ENCODE assay signal across 17 cellular contexts in the genomic region with DNA sequence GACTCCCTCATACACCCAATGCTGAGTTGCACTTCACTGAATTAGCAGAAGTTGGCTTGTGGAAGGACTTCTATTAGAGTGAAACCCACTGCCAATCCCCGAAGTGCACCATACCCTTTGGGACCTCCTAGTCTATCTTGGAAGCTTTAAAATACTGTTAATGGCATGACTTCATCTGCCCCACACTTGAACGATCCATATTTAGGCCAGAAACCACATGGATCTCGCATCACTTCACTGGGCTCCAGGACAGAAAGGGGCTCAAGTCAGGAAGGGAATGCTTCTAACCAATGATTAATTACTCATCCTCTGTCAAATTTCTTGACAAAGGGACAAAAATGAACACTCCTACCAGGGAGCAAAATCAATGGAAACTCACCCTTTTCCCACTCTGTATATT.
DNase-seq lines count a peak whose midpoint lies in the region; ATAC-seq, FAIRE-seq and TF ChIP-seq lines count a peak whose summit lies in the region.
"Had no signal": no experiment of that assay in that cellular context is flagged by ENCODE, and none has a peak within 500 bp of the region (broad histone marks: within the 10 kb centered on the region; RNA-seq: fewer than 3 reads in every experiment).

No MANE protein-coding gene starts in this region.

- H3K36me3 Mint-ChIP-seq in endodermal cell (ENCODE audit: low read depth): peaks cover 16% of the 10 kb centered on the region
- H3K36me3 Mint-ChIP-seq: CD8-positive, alpha-beta memory T cell had no signal

- H3K79me2 ChIP-seq in HepG2 (ENCODE audit: insufficient read depth, low read length): peaks cover 3% of the 10 kb centered on the region
- H3K79me2 ChIP-seq: parathyroid adenoma had no signal

- no peak for FAIRE-seq in HepG2 (lab: Jason Lieb, UNC)
- FAIRE-seq: HTR-8/SVneo had no signal

- TF ChIP-seq RAD21 in liver (IDR thresholded peaks at IDR 0.05) (no peak), HepG2 (CRISPR knock-in tag; IDR thresholded peaks at IDR 0.05) (no peak)

- in situ Hi-C loops in HepG2 (cut with HindIII; ENCODE audit: extremely low pct_ligation_motif_present, low pct_unique_long_range_greater_than_20kb): no loop called here

- DNase-seq in HepG2 (ENCODE audit: low spot score) (no peak), endodermal cell (peak; percentile 27), retinal pigment epithelial cell (ENCODE audit: low read depth) (no peak), head of caudate nucleus (no peak), BE2C (no peak), NAMALWA (ENCODE audit: low spot score) (no peak)
- DNase-seq: activated CD8-positive, alpha-beta memory T cell treated with anti-CD3 and anti-CD28 coated beads for 24 hours; caudate nucleus; CD8-positive, alpha-beta memory T cell; effector memory CD4-positive, alpha-beta T cell; NCI-H1436 treated with DMSO at 0.1 percent for 48 hours; T-helper 1 cell had no signal

- no peak for TF ChIP-seq POLR2A in HepG2 (IDR thresholded peaks at IDR 0.05; ENCODE audit: insufficient read depth in 1 of 2, low read depth in 2 of 2, low read length in 2 of 2)

- H3K9ac ChIP-seq in liver (ENCODE audit: low read depth in 1 of 2, low read length in 2 of 2) (no peak overlapping the region), HepG2 (ENCODE audit: insufficient read depth, low read depth, low read length) (no peak overlapping the region), endodermal cell (ENCODE audit: extremely low read depth, low read length, poor library complexity, severe bottlenecking) (no peak overlapping the region)
- H3K9ac ChIP-seq: parathyroid adenoma had no signal

- TF ChIP-seq EP300 in HepG2 (IDR thresholded peaks at IDR 0.05; ENCODE audit: low read depth in 2 of 2, low read length in 2 of 2) (no peak), HepG2 (CRISPR knock-in tag; IDR thresholded peaks at IDR 0.05; ENCODE audit: borderline replicate concordance) (no peak)

- intact Hi-C loops in HepG2 (cut with micrococcal nuclease; ENCODE audit: unreplicated experiment): no loop called here
- intact Hi-C loops in head of caudate nucleus (cut with DNase I): no loop called here

- H3K4me1 Mint-ChIP-seq in endodermal cell: peaks cover 73% of the 10 kb centered on the region

- no peaks in the 10 kb centered on the region for H3K27me3 Mint-ChIP-seq in endodermal cell (ENCODE audit: insufficient read depth)
- H3K27me3 Mint-ChIP-seq: CD8-positive, alpha-beta memory T cell had no signal

- H3K27me3 ChIP-seq in liver (ENCODE audit: control insufficient read depth in 4 of 4, insufficient read depth in 4 of 4, low read length in 3 of 4) (no peaks in the 10 kb centered on the region), HepG2 (ENCODE audit: control insufficient read depth in 1 of 2, insufficient read depth in 2 of 2, low read length in 2 of 2) (no peaks in the 10 kb centered on the region), endodermal cell (ENCODE audit: control insufficient read depth, insufficient read depth, low read length, poor library complexity, severe bottlenecking) (no peaks in the 10 kb centered on the region), BE2C (no peaks in the 10 kb centered on the region)

- CTCF ChIA-PET in HepG2 (lab: Yijun Ruan, JAX; ENCODE audit: low intra/inter-chr PET ratio, low total read pairs): no interaction called here

- H3K27ac Mint-ChIP-seq in endodermal cell: no peak overlapping the region
- H3K27ac Mint-ChIP-seq: activated T-helper 1 cell treated with anti-CD3 and anti-CD28 coated beads, Interleukin-12 subunit alpha, Interleukin-12 subunit beta, Interleukin-2, Interleukin-4 antibody, amounts not matched to agents 30 ng/mL and 10 ng/mL and 1 ng/mL, durations not matched to agents 14 hours and 24 hours and 36 hours; CD8-positive, alpha-beta memory T cell had no signal

- no peak for ATAC-seq in HepG2
- ATAC-seq in GM21737 (IDR thresholded peaks at IDR 0.05; ENCODE audit: unreplicated experiment): no peak

- WGBS in liver: 87% methylated on average over 3 of the region's 3 CpGs
- 94% methylated on average over 3 of the region's 3 CpGs for WGBS in HepG2 (ENCODE audit: low lambda C conversion rate)
- 92 to 100% methylated on average over 3 of the region's 3 CpGs for whole genome bisulfite sequencing in endodermal cell (ENCODE audit: insufficient coverage in 1 of 2, insufficient read length in 1 of 2), 2 experiments

- no peak overlapping the region for H3K4me2 ChIP-seq in HepG2 (ENCODE audit: low read depth, low read length)

- H3K9me3 Mint-ChIP-seq in endodermal cell: no peaks in the 10 kb centered on the region
- H3K9me3 Mint-ChIP-seq: activated T-helper 1 cell treated with anti-CD3 and anti-CD28 coated beads, Interleukin-12 subunit alpha, Interleukin-12 subunit beta, Interleukin-2, Interleukin-4 antibody, amounts not matched to agents 30 ng/mL and 10 ng/mL and 1 ng/mL, durations not matched to agents 14 hours and 24 hours and 36 hours; CD8-positive, alpha-beta memory T cell had no signal

- no peaks in the 10 kb centered on the region for H4K20me1 ChIP-seq in HepG2 (ENCODE audit: insufficient read depth, low read length)

- no peaks in the 10 kb centered on the region for H3K9me3 ChIP-seq in liver (ENCODE audit: control insufficient read depth in 4 of 4, low read length in 3 of 4)
- no peaks in the 10 kb centered on the region for H3K9me3 ChIP-seq in HepG2 (ENCODE audit: low read length)
- H3K9me3 ChIP-seq in endodermal cell (ENCODE audit: control insufficient read depth, low read length): no peaks in the 10 kb centered on the region
- H3K9me3 ChIP-seq in BE2C: no peaks in the 10 kb centered on the region

- H3K4me3 ChIP-seq in liver (ENCODE audit: low read depth in 1 of 3, low read length in 3 of 3) (peak overlapping the region in 1 of 3 donors; percentile 62), HepG2 (replicated peaks in 1 of 3; ENCODE audit: insufficient read depth in 1 of 3, low read depth in 2 of 3, low read length in 3 of 3) (no peak overlapping the region), endodermal cell (ENCODE audit: low read length) (no peak overlapping the region), retinal pigment epithelial cell (ENCODE audit: low read length) (peak overlapping the region; percentile 47), BE2C (ENCODE audit: low read depth, low read length) (no peak overlapping the region)

- H3K4me1 ChIP-seq in liver (ENCODE audit: control insufficient read depth in 4 of 4, insufficient read depth in 4 of 4, low read length in 3 of 4) (peaks cover 15 to 78% (median 52%) of the 10 kb centered on the region in 4 donors), HepG2 (ENCODE audit: insufficient read depth, low read length) (peaks cover 74% of the 10 kb centered on the region), endodermal cell (ENCODE audit: control insufficient read depth, insufficient read depth, low read length) (peaks cover 47% of the 10 kb centered on the region), BE2C (peaks cover 71% of the 10 kb centered on the region)

- no TSS peak for BruUV-seq in HepG2 (replicated peaks; lab: Mats Ljungman, UMichigan)

- no peak overlapping the region for H2AFZ ChIP-seq in HepG2 (ENCODE audit: low read length)
- H2AFZ ChIP-seq: parathyroid adenoma had no signal

- POLR2A ChIA-PET in HepG2 (lab: Yijun Ruan, JAX): interaction anchor here (1.4 to 9.3 kb wide), 2 partner anchors 12 to 19 kb away, joined by 3 to 214 read pairs; no protein-coding TSS in a partner anchor

- H3K27ac ChIP-seq in liver (ENCODE audit: low read depth in 1 of 2, low read length in 2 of 2): peak overlapping the region; percentile 27 to 89
- H3K27ac ChIP-seq in HepG2 (ENCODE audit: extremely low read length, insufficient read depth, low read length): no peak overlapping the region
- no peak overlapping the region for H3K27ac ChIP-seq in endodermal cell (ENCODE audit: low read depth, low read length)
- H3K27ac ChIP-seq: parathyroid adenoma had no signal

- peaks cover 0 to 1% (median 0%) of the 10 kb centered on the region in 4 donors for H3K36me3 ChIP-seq in liver (ENCODE audit: control insufficient read depth in 4 of 4, insufficient read depth in 3 of 4, low read depth in 1 of 4, low read length in 3 of 4)
- no peaks in the 10 kb centered on the region; a peak in 1 of 5 replicates for H3K36me3 ChIP-seq in HepG2 (replicated peaks in 1 of 2; ENCODE audit: control insufficient read depth in 1 of 2, insufficient read depth in 2 of 2, low read length in 2 of 2)
- H3K36me3 ChIP-seq in endodermal cell (ENCODE audit: control insufficient read depth, insufficient read depth, low read length): peaks cover 57% of the 10 kb centered on the region
- H3K36me3 ChIP-seq in BE2C: peaks cover 3% of the 10 kb centered on the region; the same call in 1 of the 2 replicates

- no peak for TF ChIP-seq CTCF in liver (IDR thresholded peaks at IDR 0.05; ENCODE audit: low read depth, low read length, missing input control)
- TF ChIP-seq CTCF in HepG2 (CRISPR knock-in tag; IDR thresholded peaks at IDR 0.05): no peak
- TF ChIP-seq CTCF in endodermal cell (conservative IDR thresholded peaks at IDR 0.05): no peak
- TF ChIP-seq CTCF in retinal pigment epithelial cell (conservative IDR thresholded peaks at IDR 0.05; ENCODE audit: low read depth, low read length): no peak
- TF ChIP-seq CTCF in BE2C (IDR thresholded peaks at IDR 0.05; ENCODE audit: low read depth, low read length): no peak

- no peak overlapping the region for H3K4me3 Mint-ChIP-seq in endodermal cell
- H3K4me3 Mint-ChIP-seq: activated T-helper 1 cell treated with anti-CD3 and anti-CD28 coated beads, Interleukin-12 subunit alpha, Interleukin-12 subunit beta, Interleukin-2, Interleukin-4 antibody, amounts not matched to agents 30 ng/mL and 10 ng/mL and 1 ng/mL, durations not matched to agents 14 hours and 24 hours and 36 hours; CD8-positive, alpha-beta memory T cell had no signal

TF ChIP-seq in liver, 16 proteins besides CTCF, POLR2A, EP300 and RAD21:
- TF ChIP-seq RXRA (IDR thresholded peaks at IDR 0.05): no peak
- TF ChIP-seq HNF4A (conservative IDR thresholded peaks at IDR 0.05): no peak
- TF ChIP-seq FOXA1 (IDR thresholded peaks at IDR 0.05): no peak

TF ChIP-seq in HepG2, 621 proteins besides CTCF, POLR2A, EP300 and RAD21 (continues in another document):
- no peak for TF ChIP-seq NFE2 (CRISPR knock-in tag; IDR thresholded peaks at IDR 0.05)
- TF ChIP-seq, protein P1, sequence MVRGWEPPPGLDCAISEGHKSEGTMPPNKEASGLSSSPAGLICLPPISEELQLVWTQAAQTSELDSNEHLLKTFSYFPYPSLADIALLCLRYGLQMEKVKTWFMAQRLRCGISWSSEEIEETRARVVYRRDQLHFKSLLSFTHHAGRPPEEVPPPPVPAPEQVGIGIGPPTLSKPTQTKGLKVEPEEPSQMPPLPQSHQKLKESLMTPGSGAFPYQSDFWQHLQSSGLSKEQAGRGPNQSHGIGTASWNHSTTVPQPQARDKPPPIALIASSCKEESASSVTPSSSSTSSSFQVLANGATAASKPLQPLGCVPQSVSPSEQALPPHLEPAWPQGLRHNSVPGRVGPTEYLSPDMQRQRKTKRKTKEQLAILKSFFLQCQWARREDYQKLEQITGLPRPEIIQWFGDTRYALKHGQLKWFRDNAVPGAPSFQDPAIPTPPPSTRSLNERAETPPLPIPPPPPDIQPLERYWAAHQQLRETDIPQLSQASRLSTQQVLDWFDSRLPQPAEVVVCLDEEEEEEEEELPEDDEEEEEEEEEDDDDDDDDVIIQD (CRISPR knock-in tag; IDR thresholded peaks at IDR 0.05; ENCODE audit: low read depth): no peak
- TF ChIP-seq ZNF737 (CRISPR knock-in tag; IDR thresholded peaks at IDR 0.05; ENCODE audit: borderline replicate concordance): no peak
- no peak for TF ChIP-seq NR3C1 (CRISPR knock-in tag; IDR thresholded peaks at IDR 0.05)
- no peak for TF ChIP-seq THAP11 (CRISPR knock-in tag; IDR thresholded peaks at IDR 0.05)

Comparison
In these comparisons a context has a peak if more than half of its experiments do, and no peak if none do; other contexts are left out.
1. H3K27ac ChIP-seq: peak in liver (2 of 2); none in HepG2 (single experiment) and endodermal cell (single experiment).